In the genomic region with DNA sequence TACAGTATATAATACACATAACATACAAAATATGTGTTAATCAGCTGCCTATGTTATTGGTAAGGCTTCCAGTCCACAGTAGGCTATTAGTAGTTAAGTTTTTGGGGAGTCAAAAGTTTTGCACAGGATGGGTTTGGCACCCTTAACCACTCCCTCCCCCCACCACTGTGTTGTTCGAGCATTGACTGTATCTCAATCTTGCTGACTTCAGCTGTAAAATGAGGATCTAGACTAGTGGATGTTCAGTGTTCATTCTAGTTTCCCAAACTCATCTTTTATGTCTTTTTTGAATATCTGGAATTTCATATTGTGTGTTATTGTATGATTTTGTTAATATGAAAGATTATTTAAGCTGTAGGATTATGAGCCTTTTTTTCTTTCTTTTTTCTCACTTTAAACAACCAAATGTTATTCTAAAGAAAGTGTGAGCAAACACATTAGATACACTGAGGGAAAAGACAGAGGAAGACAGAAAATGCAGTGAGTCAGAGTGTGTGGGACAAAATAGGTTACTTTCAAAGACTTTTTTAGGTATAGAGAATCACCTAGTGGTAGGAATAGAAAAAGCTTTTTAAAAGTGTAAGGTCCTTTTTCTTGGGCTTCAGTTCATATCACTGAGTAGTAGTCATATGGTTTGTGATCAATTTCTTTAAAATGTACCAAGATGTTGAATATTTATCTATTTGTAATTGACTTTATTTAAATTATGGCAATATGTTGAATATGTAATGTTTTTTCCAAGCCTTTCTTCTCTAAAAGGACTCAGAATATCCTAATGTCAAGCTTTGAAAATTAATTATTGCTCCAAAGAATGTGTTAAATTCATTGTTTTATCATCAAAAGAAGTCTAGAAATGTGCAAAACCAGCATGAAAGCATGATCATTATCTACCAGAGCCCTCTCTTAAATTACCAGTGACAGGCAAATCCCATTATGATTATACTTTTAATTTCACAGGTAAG, we compare ENCODE assay signal across 8 cellular contexts. TPM values are rescaled to one million over a fixed set of nuclear protein-coding genes. Genes with fewer than 3 reads are reported as not detected.
DNase-seq lines count a peak whose midpoint lies in the region; ATAC-seq, FAIRE-seq and TF ChIP-seq lines count a peak whose summit lies in the region.

No MANE protein-coding gene starts in this region.

- H3K27me3 ChIP-seq in mesenchymal stem cell (ENCODE audit: control insufficient read depth in 1 of 2, insufficient read depth in 1 of 2, low read length in 2 of 2): no peaks in the 10 kb centered on the region

- no peak overlapping the region for H2BK12ac ChIP-seq in mesenchymal stem cell (ENCODE audit: low read length in 2 of 2)

- H2AFZ ChIP-seq in mesenchymal stem cell (ENCODE audit: low read depth, low read length): no peak overlapping the region

- H4K8ac ChIP-seq in mesenchymal stem cell (ENCODE audit: low read length): no peak overlapping the region

- TF ChIP-seq CTCF in GM13977 (IDR thresholded peaks at IDR 0.05; ENCODE audit: extremely low read depth, insufficient read depth, missing control alignments): peak; percentile 60
- TF ChIP-seq CTCF in cardiac fibroblast (IDR thresholded peaks at IDR 0.05; ENCODE audit: low read depth, low read length): peak; percentile 65

- H3K4ac ChIP-seq in mesenchymal stem cell (ENCODE audit: low read depth in 1 of 2, low read length in 2 of 2): no peak overlapping the region

- H3K4me1 ChIP-seq in mesenchymal stem cell (ENCODE audit: control insufficient read depth, insufficient read depth, low read depth, low read length): peaks cover 4% of the 10 kb centered on the region

- H3K18ac ChIP-seq in mesenchymal stem cell (ENCODE audit: low read depth in 1 of 2, low read length in 2 of 2): no peak overlapping the region

- H3K4me3 ChIP-seq in cardiac fibroblast (replicated peaks in 1 of 2; ENCODE audit: low read depth in 2 of 2, low read length in 2 of 2) (no peak overlapping the region), mesenchymal stem cell (ENCODE audit: insufficient read depth in 1 of 2, low read depth in 1 of 2, low read length in 2 of 2) (no peak overlapping the region)

- no peaks in the 10 kb centered on the region for H3K36me3 ChIP-seq in mesenchymal stem cell (ENCODE audit: control insufficient read depth in 1 of 2, insufficient read depth in 2 of 2, low read depth in 1 of 2, low read length in 2 of 2)

- peaks cover 6% of the 10 kb centered on the region for H3K79me1 ChIP-seq in mesenchymal stem cell (replicated peaks; ENCODE audit: low read length, poor library complexity, severe bottlenecking)

- H3K4me2 ChIP-seq in mesenchymal stem cell (ENCODE audit: low read length, poor library complexity, severe bottlenecking): no peak overlapping the region

- DNase-seq in GM13977 (ENCODE audit: low spot score): no peak
- DNase-seq in NCI-H460 (ENCODE audit: extremely low read depth, low read depth): peak; percentile 77
- DNase-seq in cardiac fibroblast (ENCODE audit: low read depth in 2 of 2): peak; percentile 77 to 80
- DNase-seq in mesenchymal stem cell: peak; percentile 73
- no peak for DNase-seq in activated gamma-delta T cell treated with Interleukin-2 at 50 U/mL for 16 hours

- WGBS in mesenchymal stem cell: no CpG with 5 or more reads among the region's 1 CpG

- H2BK120ac ChIP-seq in mesenchymal stem cell (ENCODE audit: low read depth, low read length): no peak overlapping the region

- H2BK15ac ChIP-seq in mesenchymal stem cell (ENCODE audit: low read depth, poor library complexity, severe bottlenecking): no peak overlapping the region

- H4K91ac ChIP-seq in mesenchymal stem cell (ENCODE audit: low read length): no peak overlapping the region

- peak overlapping the region; percentile 3 for H3K27ac ChIP-seq in mesenchymal stem cell (ENCODE audit: low read length, poor library complexity, severe bottlenecking)

- no peak overlapping the region for H3K23ac ChIP-seq in mesenchymal stem cell (ENCODE audit: low read length in 2 of 2)

- H3K9ac ChIP-seq in mesenchymal stem cell (ENCODE audit: low read length): peak overlapping the region; percentile 23

- ATAC-seq in HG03025 (IDR thresholded peaks at IDR 0.05; ENCODE audit: low FRiP score, unreplicated experiment) (peak; percentile 68), HG03135 (IDR thresholded peaks at IDR 0.05; ENCODE audit: unreplicated experiment) (no peak)

- no peak overlapping the region for H3K14ac ChIP-seq in mesenchymal stem cell (ENCODE audit: low read length in 2 of 2)

- no peaks in the 10 kb centered on the region for H3K9me3 ChIP-seq in mesenchymal stem cell (ENCODE audit: control insufficient read depth, low read length)

- in situ Hi-C loops in GM13977 (cut with MboI; ENCODE audit: low pct_unique_long_range_greater_than_20kb, low sequenced_read_pairs, unreplicated experiment): loop anchor here (10.0 to 25.0 kb wide), 2 partner anchors 250 to 323 kb away; no protein-coding TSS in a partner anchor

- no peak overlapping the region for H2BK5ac ChIP-seq in mesenchymal stem cell (ENCODE audit: low read depth, low read length, poor library complexity, severe bottlenecking)

- no peak overlapping the region for H2AK5ac ChIP-seq in mesenchymal stem cell (ENCODE audit: low read length, severe bottlenecking)

- FAIRE-seq in A204.1 (lab: Jason Lieb, UNC): peak; percentile 97

RNA-seq across cellular contexts. Expression of a gene that starts 17.9 kb away (rescaled TPM):
- 70.5 and 103 TPM in 2 replicates for total RNA-seq in NCI-H460 (2014; rRNA removed; shearing (Covaris generic))
- 109 and 121 TPM in 2 replicates for polyA plus RNA-seq in NCI-H460 (2014; cell fraction: nucleus; rRNA removed)
- polyA plus RNA-seq in mesenchymal stem cell (2013, experiment 1 of 2): 4.2 TPM
- polyA plus RNA-seq in mesenchymal stem cell (2013, experiment 2 of 2): 4.9 TPM

RNA-seq across cellular contexts. Expression of a gene that starts 33.7 kb away (rescaled TPM):
- total RNA-seq in NCI-H460 (2014; rRNA removed; shearing (Covaris generic)): 58.3 and 59.1 TPM in 2 replicates
- polyA plus RNA-seq in NCI-H460 (2014; cell fraction: nucleus; rRNA removed): 17.8 and 23.0 TPM in 2 replicates
- polyA plus RNA-seq in mesenchymal stem cell (2013, experiment 1 of 2): 18.6 TPM
- polyA plus RNA-seq in mesenchymal stem cell (2013, experiment 2 of 2): 18.0 TPM

Comparison
In these comparisons a context has a peak if more than half of its experiments do, and no peak if none do; other contexts are left out.
1. DNase-seq: peak in NCI-H460 (single experiment), cardiac fibroblast (2 of 2) and mesenchymal stem cell (single experiment); none in GM13977 (single experiment) and activated gamma-delta T cell treated with Interleukin-2 at 50 U/mL for 16 hours (single experiment).